In the genomic region with DNA sequence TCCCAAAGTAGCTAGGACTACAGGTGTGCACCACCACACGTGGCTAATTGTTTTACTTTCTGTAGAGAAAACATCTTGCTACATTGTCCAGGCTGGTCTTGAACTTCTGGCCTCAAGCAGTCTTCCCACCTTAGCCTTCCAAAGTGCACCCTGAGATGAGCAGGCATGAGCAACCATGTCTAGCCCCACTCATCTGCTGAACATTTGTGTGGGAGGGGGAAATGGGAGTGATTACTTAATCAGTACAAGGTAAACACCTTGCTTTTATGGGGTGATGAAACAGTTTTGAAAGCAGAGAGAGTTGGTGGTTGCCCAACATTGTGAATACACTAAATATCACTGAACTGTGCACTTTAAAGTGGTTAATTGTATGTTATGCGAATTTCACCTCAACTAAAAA, we compare ENCODE assay signal across 1 cellular context.
TF ChIP-seq lines count a peak whose summit lies in the region.

No MANE protein-coding gene starts in this region.

TF ChIP-seq in HepG2, 621 proteins besides CTCF, POLR2A, EP300 and RAD21 (continued from another document and continues in another):
- TF ChIP-seq ZNF337 (CRISPR knock-in tag; IDR thresholded peaks at IDR 0.05; ENCODE audit: borderline replicate concordance, low read depth): no peak
- TF ChIP-seq ZNF124 (CRISPR knock-in tag; IDR thresholded peaks at IDR 0.05): 0 out of 2 replicates have a peak, but pooled peaks have one; percentile 35
- TF ChIP-seq KLF16 (CRISPR knock-in tag; IDR thresholded peaks at IDR 0.05): peak in 1 of 2 experiments; percentile 85; a peak in 2 of 4 replicates
- TF ChIP-seq ZNF12 (CRISPR knock-in tag; IDR thresholded peaks at IDR 0.05): peak; percentile 69; the same call in 1 of the 2 replicates
- no peak for TF ChIP-seq ZNF260 (CRISPR knock-in tag; IDR thresholded peaks at IDR 0.05; ENCODE audit: borderline replicate concordance, low read depth)
- no peak for TF ChIP-seq MLX (CRISPR knock-in tag; IDR thresholded peaks at IDR 0.05)
- no peak for TF ChIP-seq ZZZ3 (CRISPR knock-in tag; IDR thresholded peaks at IDR 0.05; ENCODE audit: borderline replicate concordance)
- peak; percentile 61 for TF ChIP-seq BCL6 (CRISPR knock-in tag; IDR thresholded peaks at IDR 0.05)
- TF ChIP-seq, protein P1, sequence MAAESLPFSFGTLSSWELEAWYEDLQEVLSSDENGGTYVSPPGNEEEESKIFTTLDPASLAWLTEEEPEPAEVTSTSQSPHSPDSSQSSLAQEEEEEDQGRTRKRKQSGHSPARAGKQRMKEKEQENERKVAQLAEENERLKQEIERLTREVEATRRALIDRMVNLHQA (CRISPR knock-in tag; IDR thresholded peaks at IDR 0.05): no peak
- TF ChIP-seq, protein P2, sequence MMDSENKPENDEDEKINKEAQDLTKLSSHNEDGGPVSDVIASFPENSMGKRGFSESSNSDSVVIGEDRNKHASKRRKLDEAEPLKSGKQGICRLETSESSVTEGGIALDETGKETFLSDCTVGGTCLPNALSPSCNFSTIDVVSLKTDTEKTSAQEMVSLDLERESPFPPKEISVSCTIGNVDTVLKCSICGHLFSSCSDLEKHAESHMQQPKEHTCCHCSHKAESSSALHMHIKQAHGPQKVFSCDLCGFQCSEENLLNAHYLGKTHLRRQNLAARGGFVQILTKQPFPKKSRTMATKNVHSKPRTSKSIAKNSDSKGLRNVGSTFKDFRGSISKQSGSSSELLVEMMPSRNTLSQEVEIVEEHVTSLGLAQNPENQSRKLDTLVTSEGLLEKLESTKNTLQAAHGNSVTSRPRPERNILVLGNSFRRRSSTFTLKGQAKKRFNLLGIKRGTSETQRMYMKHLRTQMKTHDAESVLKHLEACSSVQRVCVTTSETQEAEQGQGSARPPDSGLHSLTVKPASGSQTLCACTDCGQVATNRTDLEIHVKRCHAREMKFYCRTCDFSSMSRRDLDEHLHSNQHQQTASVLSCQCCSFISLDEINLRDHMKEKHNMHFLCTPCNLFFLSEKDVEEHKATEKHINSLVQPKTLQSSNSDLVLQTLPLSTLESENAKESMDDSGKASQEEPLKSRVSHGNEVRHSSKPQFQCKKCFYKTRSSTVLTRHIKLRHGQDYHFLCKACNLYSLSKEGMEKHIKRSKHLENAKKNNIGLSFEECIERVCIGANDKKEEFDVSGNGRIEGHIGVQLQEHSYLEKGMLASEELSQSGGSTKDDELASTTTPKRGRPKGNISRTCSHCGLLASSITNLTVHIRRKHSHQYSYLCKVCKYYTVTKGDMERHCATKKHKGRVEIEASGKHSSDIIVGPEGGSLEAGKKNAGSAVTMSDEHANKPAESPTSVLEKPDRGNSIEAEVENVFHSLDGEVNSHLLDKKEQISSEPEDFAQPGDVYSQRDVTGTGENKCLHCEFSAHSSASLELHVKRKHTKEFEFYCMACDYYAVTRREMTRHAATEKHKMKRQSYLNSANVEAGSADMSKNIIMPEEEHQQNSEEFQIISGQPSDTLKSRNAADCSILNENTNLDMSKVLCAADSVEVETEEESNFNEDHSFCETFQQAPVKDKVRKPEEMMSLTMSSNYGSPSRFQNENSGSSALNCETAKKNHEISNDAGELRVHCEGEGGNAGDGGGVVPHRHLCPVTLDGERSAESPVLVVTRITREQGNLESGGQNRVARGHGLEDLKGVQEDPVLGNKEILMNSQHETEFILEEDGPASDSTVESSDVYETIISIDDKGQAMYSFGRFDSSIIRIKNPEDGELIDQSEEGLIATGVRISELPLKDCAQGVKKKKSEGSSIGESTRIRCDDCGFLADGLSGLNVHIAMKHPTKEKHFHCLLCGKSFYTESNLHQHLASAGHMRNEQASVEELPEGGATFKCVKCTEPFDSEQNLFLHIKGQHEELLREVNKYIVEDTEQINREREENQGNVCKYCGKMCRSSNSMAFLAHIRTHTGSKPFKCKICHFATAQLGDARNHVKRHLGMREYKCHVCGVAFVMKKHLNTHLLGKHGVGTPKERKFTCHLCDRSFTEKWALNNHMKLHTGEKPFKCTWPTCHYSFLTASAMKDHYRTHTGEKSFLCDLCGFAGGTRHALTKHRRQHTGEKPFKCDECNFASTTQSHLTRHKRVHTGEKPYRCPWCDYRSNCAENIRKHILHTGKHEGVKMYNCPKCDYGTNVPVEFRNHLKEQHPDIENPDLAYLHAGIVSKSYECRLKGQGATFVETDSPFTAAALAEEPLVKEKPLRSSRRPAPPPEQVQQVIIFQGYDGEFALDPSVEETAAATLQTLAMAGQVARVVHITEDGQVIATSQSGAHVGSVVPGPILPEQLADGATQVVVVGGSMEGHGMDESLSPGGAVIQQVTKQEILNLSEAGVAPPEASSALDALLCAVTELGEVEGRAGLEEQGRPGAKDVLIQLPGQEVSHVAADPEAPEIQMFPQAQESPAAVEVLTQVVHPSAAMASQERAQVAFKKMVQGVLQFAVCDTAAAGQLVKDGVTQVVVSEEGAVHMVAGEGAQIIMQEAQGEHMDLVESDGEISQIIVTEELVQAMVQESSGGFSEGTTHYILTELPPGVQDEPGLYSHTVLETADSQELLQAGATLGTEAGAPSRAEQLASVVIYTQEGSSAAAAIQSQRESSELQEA (CRISPR knock-in tag; IDR thresholded peaks at IDR 0.05; ENCODE audit: not compliant biosample characterization): no peak
- TF ChIP-seq, protein P3, sequence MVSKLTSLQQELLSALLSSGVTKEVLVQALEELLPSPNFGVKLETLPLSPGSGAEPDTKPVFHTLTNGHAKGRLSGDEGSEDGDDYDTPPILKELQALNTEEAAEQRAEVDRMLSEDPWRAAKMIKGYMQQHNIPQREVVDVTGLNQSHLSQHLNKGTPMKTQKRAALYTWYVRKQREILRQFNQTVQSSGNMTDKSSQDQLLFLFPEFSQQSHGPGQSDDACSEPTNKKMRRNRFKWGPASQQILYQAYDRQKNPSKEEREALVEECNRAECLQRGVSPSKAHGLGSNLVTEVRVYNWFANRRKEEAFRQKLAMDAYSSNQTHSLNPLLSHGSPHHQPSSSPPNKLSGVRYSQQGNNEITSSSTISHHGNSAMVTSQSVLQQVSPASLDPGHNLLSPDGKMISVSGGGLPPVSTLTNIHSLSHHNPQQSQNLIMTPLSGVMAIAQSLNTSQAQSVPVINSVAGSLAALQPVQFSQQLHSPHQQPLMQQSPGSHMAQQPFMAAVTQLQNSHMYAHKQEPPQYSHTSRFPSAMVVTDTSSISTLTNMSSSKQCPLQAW (CRISPR knock-in tag; IDR thresholded peaks at IDR 0.05): no peak
- TF ChIP-seq KLF12 (CRISPR knock-in tag; IDR thresholded peaks at IDR 0.05; ENCODE audit: borderline replicate concordance): no peak
- TF ChIP-seq RFX3 (CRISPR knock-in tag; IDR thresholded peaks at IDR 0.05): no peak
- no peak for TF ChIP-seq PRPF4 (IDR thresholded peaks at IDR 0.05; ENCODE audit: low read depth, low read length, poor library complexity, severe bottlenecking)
- no peak for TF ChIP-seq TOE1 (CRISPR knock-in tag; IDR thresholded peaks at IDR 0.05)
- TF ChIP-seq ZFP41 (CRISPR knock-in tag; IDR thresholded peaks at IDR 0.05; ENCODE audit: borderline replicate concordance): no peak
- TF ChIP-seq HBP1 (CRISPR knock-in tag; IDR thresholded peaks at IDR 0.05; ENCODE audit: low read depth): 0 out of 2 replicates have a peak, but pooled peaks have one; percentile 15
- TF ChIP-seq SYNCRIP (IDR thresholded peaks at IDR 0.05; ENCODE audit: insufficient read depth, low read depth, low read length): no peak
- peak; percentile 71; the same call in 1 of the 2 replicates for TF ChIP-seq NCOR1 (IDR thresholded peaks at IDR 0.05; ENCODE audit: borderline replicate concordance, low read length)
- TF ChIP-seq ZNF652 (CRISPR knock-in tag; IDR thresholded peaks at IDR 0.05; ENCODE audit: borderline replicate concordance, low read depth): no peak
- TF ChIP-seq, protein P4, sequence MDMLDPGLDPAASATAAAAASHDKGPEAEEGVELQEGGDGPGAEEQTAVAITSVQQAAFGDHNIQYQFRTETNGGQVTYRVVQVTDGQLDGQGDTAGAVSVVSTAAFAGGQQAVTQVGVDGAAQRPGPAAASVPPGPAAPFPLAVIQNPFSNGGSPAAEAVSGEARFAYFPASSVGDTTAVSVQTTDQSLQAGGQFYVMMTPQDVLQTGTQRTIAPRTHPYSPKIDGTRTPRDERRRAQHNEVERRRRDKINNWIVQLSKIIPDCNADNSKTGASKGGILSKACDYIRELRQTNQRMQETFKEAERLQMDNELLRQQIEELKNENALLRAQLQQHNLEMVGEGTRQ (IDR thresholded peaks at IDR 0.05; ENCODE audit: low read depth, low read length): no peak
- TF ChIP-seq, protein P4 (CRISPR knock-in tag; IDR thresholded peaks at IDR 0.05; ENCODE audit: borderline replicate concordance): no peak
- TF ChIP-seq ZNF768 (CRISPR knock-in tag; IDR thresholded peaks at IDR 0.05): no peak
- no peak for TF ChIP-seq ZNF232 (CRISPR knock-in tag; IDR thresholded peaks at IDR 0.05; ENCODE audit: borderline replicate concordance)
- 0 out of 2 replicates have a peak, but pooled peaks have one; percentile 17 for TF ChIP-seq ZNF580 (CRISPR knock-in tag; IDR thresholded peaks at IDR 0.05; ENCODE audit: borderline replicate concordance, low read depth)
- peak; percentile 62 for TF ChIP-seq PAXIP1 (CRISPR knock-in tag; conservative IDR thresholded peaks at IDR 0.05)
- TF ChIP-seq NPAS2 (CRISPR knock-in tag; IDR thresholded peaks at IDR 0.05; ENCODE audit: borderline replicate concordance): no peak
- TF ChIP-seq, protein P5, sequence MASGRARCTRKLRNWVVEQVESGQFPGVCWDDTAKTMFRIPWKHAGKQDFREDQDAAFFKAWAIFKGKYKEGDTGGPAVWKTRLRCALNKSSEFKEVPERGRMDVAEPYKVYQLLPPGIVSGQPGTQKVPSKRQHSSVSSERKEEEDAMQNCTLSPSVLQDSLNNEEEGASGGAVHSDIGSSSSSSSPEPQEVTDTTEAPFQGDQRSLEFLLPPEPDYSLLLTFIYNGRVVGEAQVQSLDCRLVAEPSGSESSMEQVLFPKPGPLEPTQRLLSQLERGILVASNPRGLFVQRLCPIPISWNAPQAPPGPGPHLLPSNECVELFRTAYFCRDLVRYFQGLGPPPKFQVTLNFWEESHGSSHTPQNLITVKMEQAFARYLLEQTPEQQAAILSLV (CRISPR knock-in tag; IDR thresholded peaks at IDR 0.05; ENCODE audit: borderline replicate concordance): no peak
- no peak for TF ChIP-seq BRCA1 (CRISPR knock-in tag; IDR thresholded peaks at IDR 0.05)
- TF ChIP-seq, protein P6, sequence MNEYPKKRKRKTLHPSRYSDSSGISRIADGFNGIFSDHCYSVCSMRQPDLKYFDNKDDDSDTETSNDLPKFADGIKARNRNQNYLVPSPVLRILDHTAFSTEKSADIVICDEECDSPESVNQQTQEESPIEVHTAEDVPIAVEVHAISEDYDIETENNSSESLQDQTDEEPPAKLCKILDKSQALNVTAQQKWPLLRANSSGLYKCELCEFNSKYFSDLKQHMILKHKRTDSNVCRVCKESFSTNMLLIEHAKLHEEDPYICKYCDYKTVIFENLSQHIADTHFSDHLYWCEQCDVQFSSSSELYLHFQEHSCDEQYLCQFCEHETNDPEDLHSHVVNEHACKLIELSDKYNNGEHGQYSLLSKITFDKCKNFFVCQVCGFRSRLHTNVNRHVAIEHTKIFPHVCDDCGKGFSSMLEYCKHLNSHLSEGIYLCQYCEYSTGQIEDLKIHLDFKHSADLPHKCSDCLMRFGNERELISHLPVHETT (CRISPR knock-in tag; conservative IDR thresholded peaks at IDR 0.05): 0 out of 2 replicates have a peak, but pooled peaks have one; percentile 26
